ENCODE assay signal across 8 cellular contexts in the genomic region with DNA sequence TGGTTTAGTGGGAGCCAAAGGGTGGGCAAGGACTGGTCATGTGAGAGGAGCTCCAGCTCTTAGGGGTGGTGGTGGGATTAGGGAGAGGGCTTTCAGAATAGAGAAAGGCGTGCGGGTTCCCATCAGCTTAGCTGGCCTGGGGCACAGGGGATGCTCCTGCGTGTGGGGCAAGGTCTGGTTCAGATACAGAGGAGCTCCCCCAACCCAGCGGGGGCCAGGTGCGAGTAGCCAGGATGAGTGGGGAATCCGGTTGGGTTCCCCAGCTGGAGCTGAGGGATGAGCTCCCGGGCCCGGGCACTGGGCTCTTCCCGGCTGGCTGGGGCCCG. TPM values are rescaled to one million over a fixed set of nuclear protein-coding genes. Genes with fewer than 3 reads are reported as not detected.
A peak's percentile ranks its signal among the peaks of the same experiment; 100 is the strongest.
DNase-seq lines count a peak whose midpoint lies in the region; ATAC-seq and TF ChIP-seq lines count a peak whose summit lies in the region.

No MANE protein-coding gene starts in this region.

- H3K4me3 ChIP-seq in psoas muscle: peak overlapping the region; percentile 98

- H3K4me3 Mint-ChIP-seq in activated CD8-positive, alpha-beta memory T cell treated with anti-CD3 and anti-CD28 coated beads, Interleukin-2, amount 10 ng/mL, durations not matched to agents 7 days and 5 days: peak overlapping the region; percentile 83

- no peaks in the 10 kb centered on the region for H3K9me3 Mint-ChIP-seq in activated CD8-positive, alpha-beta memory T cell treated with anti-CD3 and anti-CD28 coated beads, Interleukin-2, amount 10 ng/mL, durations not matched to agents 7 days and 5 days (ENCODE audit: low read depth)

- H3K36me3 ChIP-seq in psoas muscle (ENCODE audit: insufficient read depth in 1 of 2, low read depth in 1 of 2): peaks cover 0 to 5% of the 10 kb centered on the region in 2 donors

- no peaks in the 10 kb centered on the region for H3K27me3 ChIP-seq in psoas muscle (ENCODE audit: insufficient read depth in 3 of 3, low read length in 2 of 3)

- peak overlapping the region; percentile 79 for H3K27ac Mint-ChIP-seq in activated CD8-positive, alpha-beta memory T cell treated with anti-CD3 and anti-CD28 coated beads, Interleukin-2, amount 10 ng/mL, durations not matched to agents 7 days and 5 days

- H3K4me1 ChIP-seq in psoas muscle: peaks cover 19% of the 10 kb centered on the region

- intact Hi-C loops in psoas muscle (cut with DNase I): loop anchor here (5.0 kb wide), 3 partner anchors 39 to 66 kb away; a partner anchor contains a TSS

- peaks cover 1% of the 10 kb centered on the region for H3K36me3 Mint-ChIP-seq in activated CD8-positive, alpha-beta memory T cell treated with anti-CD3 and anti-CD28 coated beads, Interleukin-2, amount 10 ng/mL, durations not matched to agents 7 days and 5 days

- H3K27ac ChIP-seq in psoas muscle: peak overlapping the region; percentile 85

- H3K9me3 ChIP-seq in psoas muscle: no peaks in the 10 kb centered on the region

- 1 to 2% (median 1%) methylated on average over 7 to 10 of the region's 10 CpGs for WGBS in psoas muscle, 3 donors

- ATAC-seq in activated CD8-positive, alpha-beta memory T cell treated with anti-CD3 and anti-CD28 coated beads, Interleukin-2, amount 10 ng/mL, durations not matched to agents 7 days and 5 days: peak; percentile 1
- ATAC-seq in esophagus mucosa (peak; percentile 0), psoas muscle (no peak), HG03039 (IDR thresholded peaks at IDR 0.05; ENCODE audit: unreplicated experiment) (no peak), GM21526 (IDR thresholded peaks at IDR 0.05; ENCODE audit: low FRiP score, unreplicated experiment) (no peak)

- no peaks in the 10 kb centered on the region for H3K27me3 Mint-ChIP-seq in activated CD8-positive, alpha-beta memory T cell treated with anti-CD3 and anti-CD28 coated beads, Interleukin-2, amount 10 ng/mL, durations not matched to agents 7 days and 5 days

- peaks cover 31% of the 10 kb centered on the region for H3K4me1 Mint-ChIP-seq in activated CD8-positive, alpha-beta memory T cell treated with anti-CD3 and anti-CD28 coated beads, Interleukin-2, amount 10 ng/mL, durations not matched to agents 7 days and 5 days

- CTCF ChIA-PET in activated CD8-positive, alpha-beta memory T cell treated with anti-CD3 and anti-CD28 coated beads, Interleukin-2, amount 10 ng/mL, durations not matched to agents 7 days and 5 days (lab: Charles Lee): interaction anchor here (1.0 to 3.3 kb wide), 14 partner anchors 11 to 111 kb away, joined by 3 to 21 read pairs (median 6); a partner anchor contains a TSS

- no peak for TF ChIP-seq CTCF in psoas muscle (IDR thresholded peaks at IDR 0.05)

- no peak for DNase-seq in activated CD8-positive, alpha-beta memory T cell treated with anti-CD3 and anti-CD28 coated beads, Interleukin-2, amount 10 ng/mL, durations not matched to agents 7 days and 5 days
- DNase-seq in activated CD8-positive, alpha-beta memory T cell treated with anti-CD3 and anti-CD28 coated beads for 24 hours: no peak
- peak; percentile 56 for DNase-seq in RPMI8226
- no peak for DNase-seq in psoas muscle
- DNase-seq in AG08396 (ENCODE audit: low spot score): no peak

RNA-seq across cellular contexts. Expression of a gene that starts 0.6 kb away (rescaled TPM):
- 10 to 100 TPM; 32.8 to 41.9 TPM for total RNA-seq in activated CD8-positive, alpha-beta memory T cell treated with anti-CD3 and anti-CD28 coated beads, Interleukin-2, amount 10 ng/mL, durations not matched to agents 7 days and 5 days
- 135 TPM for total RNA-seq in esophagus mucosa
- total RNA-seq in psoas muscle: 10 to 100 TPM; 57.1 to 83.2 (median 66.2) TPM
- 100 to 1,000 TPM in 1 of 3 donors, 10 to 100 TPM in 2; 81.7 to 121 (median 87.8) TPM for polyA plus RNA-seq in psoas muscle

RNA-seq across cellular contexts. Expression of a gene that starts 13.3 kb away (rescaled TPM):
- 1 to 10 TPM in 1 of 2 experiments, under 1 TPM in 1; 0.96 to 3.4 TPM for total RNA-seq in activated CD8-positive, alpha-beta memory T cell treated with anti-CD3 and anti-CD28 coated beads, Interleukin-2, amount 10 ng/mL, durations not matched to agents 7 days and 5 days
- 0.24 TPM for total RNA-seq in esophagus mucosa
- 1 to 10 TPM in 3 of 4 donors, under 1 TPM in 1; 0.93 to 1.9 (median 1.5) TPM for total RNA-seq in psoas muscle
- under 1 TPM; 0.35 to 0.89 (median 0.61) TPM for polyA plus RNA-seq in psoas muscle

RNA-seq across cellular contexts. Expression of a gene that starts 14.4 kb away (rescaled TPM):
- 100 to 1,000 TPM; 168 to 178 TPM for total RNA-seq in activated CD8-positive, alpha-beta memory T cell treated with anti-CD3 and anti-CD28 coated beads, Interleukin-2, amount 10 ng/mL, durations not matched to agents 7 days and 5 days
- 23.5 TPM for total RNA-seq in esophagus mucosa
- total RNA-seq in psoas muscle: 10 to 100 TPM; 25.3 to 42.7 (median 29.9) TPM
- 10 to 100 TPM; 57.4 to 71.5 (median 57.7) TPM for polyA plus RNA-seq in psoas muscle

RNA-seq across cellular contexts. Expression of a gene that starts 15.9 kb away (rescaled TPM):
- not detected for total RNA-seq in activated CD8-positive, alpha-beta memory T cell treated with anti-CD3 and anti-CD28 coated beads, Interleukin-2, amount 10 ng/mL, durations not matched to agents 7 days and 5 days
- total RNA-seq in esophagus mucosa (not detected), psoas muscle (under 1 TPM in 1 of 4 donors, not detected in 3; 0.19 TPM)
- not detected for polyA plus RNA-seq in psoas muscle

RNA-seq across cellular contexts. Expression of a gene that starts 25.2 kb away (rescaled TPM):
- total RNA-seq in activated CD8-positive, alpha-beta memory T cell treated with anti-CD3 and anti-CD28 coated beads, Interleukin-2, amount 10 ng/mL, durations not matched to agents 7 days and 5 days: 10 to 100 TPM; 61.0 to 62.6 TPM
- total RNA-seq in esophagus mucosa (74.0 TPM), psoas muscle (10 to 100 TPM in 3 of 4 donors, 1 to 10 TPM in 1; 8.7 to 13.1 (median 11.5) TPM)
- 10 to 100 TPM; 10.6 to 18.1 (median 16.7) TPM for polyA plus RNA-seq in psoas muscle

Comparison
In these comparisons a context has a peak if more than half of its experiments do, and no peak if none do; other contexts are left out.
1. ATAC-seq: peak in activated CD8-positive, alpha-beta memory T cell treated with anti-CD3 and anti-CD28 coated beads, Interleukin-2, amount 10 ng/mL, durations not matched to agents 7 days and 5 days (single experiment) and esophagus mucosa (single experiment); none in psoas muscle (0 of 4), HG03039 (single experiment) and GM21526 (single experiment).